Comparison of ENCODE assay signal across 8 cellular contexts in the genomic region with DNA sequence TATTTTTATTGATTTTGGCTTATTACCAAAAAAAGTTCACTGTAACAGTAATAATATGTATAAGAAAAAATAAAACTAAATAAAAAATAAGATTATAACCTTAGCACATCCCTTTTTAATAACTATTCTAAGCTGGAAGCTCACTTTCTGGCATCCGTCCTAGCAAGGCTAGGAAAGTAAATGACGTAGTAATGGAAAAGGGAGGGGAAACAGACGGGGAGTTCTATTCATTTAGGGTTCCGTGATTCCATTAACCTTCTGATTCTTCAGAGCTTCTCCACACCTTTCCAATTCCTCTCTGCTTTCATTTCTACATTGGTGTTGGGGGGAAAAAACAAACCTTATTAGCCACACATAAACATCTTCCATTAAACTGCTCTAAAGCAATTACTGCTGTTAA.
A peak's percentile ranks its signal among the peaks of the same experiment; 100 is the strongest.
DNase-seq lines count a peak whose midpoint lies in the region; ATAC-seq and TF ChIP-seq lines count a peak whose summit lies in the region.

No MANE protein-coding gene starts in this region.

- intact Hi-C loops in sciatic nerve (cut with DNase I): no loop called here

- peak overlapping the region; percentile 43 for H3K4me3 ChIP-seq in fibroblast of mammary gland (ENCODE audit: control insufficient read depth, low read depth, low read length)

- peak; percentile 15 for DNase-seq in EH (ENCODE audit: low read depth)
- peak; percentile 62 for DNase-seq in NCI-H774 (lab: John Stamatoyannopoulos, UW)
- peak; percentile 37 for DNase-seq in fibroblast of mammary gland (ENCODE audit: low read depth)
- no peak for DNase-seq in sciatic nerve (ENCODE audit: low spot score)
- no peak for DNase-seq in activated CD4-positive, alpha-beta T cell treated with anti-CD3 and anti-CD28 coated beads for 48 hours

- no peak for TF ChIP-seq CTCF in fibroblast of mammary gland (conservative IDR thresholded peaks at IDR 0.05; ENCODE audit: control insufficient read depth, insufficient read depth, low read depth, low read length)

- ATAC-seq in sciatic nerve (peak; percentile 33), GM18909 (IDR thresholded peaks at IDR 0.05; ENCODE audit: poor library complexity, unreplicated experiment) (no peak), HG03432 (IDR thresholded peaks at IDR 0.05; ENCODE audit: unreplicated experiment) (no peak), HG03159 (IDR thresholded peaks at IDR 0.05; ENCODE audit: unreplicated experiment) (no peak)

Comparison
In these comparisons a context has a peak if more than half of its experiments do, and no peak if none do; other contexts are left out.
1. DNase-seq: peak in EH (single experiment), NCI-H774 (single experiment) and fibroblast of mammary gland (single experiment); none in sciatic nerve (single experiment) and activated CD4-positive, alpha-beta T cell treated with anti-CD3 and anti-CD28 coated beads for 48 hours (single experiment).